In the genomic region with DNA sequence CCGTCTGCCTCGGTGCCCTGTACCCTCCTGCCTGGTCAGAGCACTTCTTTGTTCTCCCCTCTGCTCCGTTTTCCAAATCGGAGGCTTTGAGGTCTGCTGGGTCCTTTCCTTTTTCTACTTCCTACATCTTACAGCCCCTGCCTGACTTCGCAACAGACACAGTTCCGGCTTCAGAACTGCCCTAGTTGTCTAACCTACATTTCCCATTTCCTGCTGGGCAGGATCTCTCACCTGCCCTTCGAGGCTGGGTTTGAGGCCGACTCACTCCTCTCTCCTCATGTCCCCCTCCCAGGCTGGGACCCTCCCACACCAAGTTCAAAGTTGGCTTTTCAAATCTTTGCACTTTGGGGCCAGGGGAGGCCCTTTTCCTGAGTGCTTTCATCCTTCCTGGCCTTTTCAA, we compare ENCODE assay signal across 16 cellular contexts.
DNase-seq lines count a peak whose midpoint lies in the region; ATAC-seq, FAIRE-seq and TF ChIP-seq lines count a peak whose summit lies in the region.
"Had no signal": no experiment of that assay in that cellular context is flagged by ENCODE, and none has a peak within 500 bp of the region (broad histone marks: within the 10 kb centered on the region; RNA-seq: fewer than 3 reads in every experiment).

No MANE protein-coding gene starts in this region.

- peak overlapping the region; percentile 46 for H3K4me3 Mint-ChIP-seq in CD4-positive, alpha-beta T cell
- H3K4me3 Mint-ChIP-seq in activated CD8-positive, alpha-beta T cell treated with anti-CD3 and anti-CD28 coated beads, Interleukin-2, amount 10 ng/mL, durations not matched to agents 7 days and 5 days: peak overlapping the region; percentile 35
- H3K4me3 Mint-ChIP-seq: nephron progenitor cell had no signal

- no peak overlapping the region for H3K9ac ChIP-seq in mesendoderm (ENCODE audit: low read length)

- CTCF ChIA-PET in A549 (lab: Yijun Ruan, JAX): interaction anchor here (0.8 to 2.5 kb wide), 2 partner anchors 17 to 242 kb away, joined by 4 to 7 read pairs; no protein-coding TSS in a partner anchor
- CTCF ChIA-PET in CD4-positive, alpha-beta T cell (lab: Charles Lee): no interaction called here
- CTCF ChIA-PET in activated CD8-positive, alpha-beta T cell treated with anti-CD3 and anti-CD28 coated beads, Interleukin-2, amount 10 ng/mL, durations not matched to agents 7 days and 5 days (lab: Charles Lee): interaction anchor here (1.2 to 4.4 kb wide), 3 partner anchors 15 to 52 kb away, joined by 5 to 55 read pairs (median 51); no protein-coding TSS in a partner anchor

- H3K9me3 Mint-ChIP-seq in CD4-positive, alpha-beta T cell: no peaks in the 10 kb centered on the region
- no peaks in the 10 kb centered on the region for H3K9me3 Mint-ChIP-seq in activated CD8-positive, alpha-beta T cell treated with anti-CD3 and anti-CD28 coated beads, Interleukin-2, amount 10 ng/mL, durations not matched to agents 7 days and 5 days (ENCODE audit: insufficient read depth)
- H3K9me3 Mint-ChIP-seq: nephron progenitor cell had no signal

- peak overlapping the region; percentile 86 for H3K27ac Mint-ChIP-seq in CD4-positive, alpha-beta T cell
- H3K27ac Mint-ChIP-seq in activated CD8-positive, alpha-beta T cell treated with anti-CD3 and anti-CD28 coated beads, Interleukin-2, amount 10 ng/mL, durations not matched to agents 7 days and 5 days: peak overlapping the region; percentile 95
- H3K27ac Mint-ChIP-seq: nephron progenitor cell had no signal

- H3K4ac ChIP-seq in mesendoderm (ENCODE audit: low read depth, low read length): no peak overlapping the region

- no peaks in the 10 kb centered on the region for H3K79me2 ChIP-seq in mesendoderm (ENCODE audit: control insufficient read depth, insufficient read depth, low read length)

- H3K4me3 ChIP-seq in A549: no peak overlapping the region
- no peak overlapping the region for H3K4me3 ChIP-seq in mesendoderm (ENCODE audit: low read length)
- H3K4me3 ChIP-seq: cardiac muscle cell, tibial nerve had no signal

- no peak for ATAC-seq in A549
- no peak for ATAC-seq in CD4-positive, alpha-beta T cell (ENCODE audit: poor library complexity)
- no peak for ATAC-seq in activated CD8-positive, alpha-beta T cell treated with anti-CD3 and anti-CD28 coated beads, Interleukin-2, amount 10 ng/mL, durations not matched to agents 7 days and 5 days
- no peak for ATAC-seq in HG03095 (IDR thresholded peaks at IDR 0.05; ENCODE audit: unreplicated experiment)
- ATAC-seq in Right ventricle myocardium superior (ENCODE audit: poor library complexity): no peak
- ATAC-seq in HG03280 (IDR thresholded peaks at IDR 0.05; ENCODE audit: unreplicated experiment): no peak

- no peaks in the 10 kb centered on the region for H3K36me3 Mint-ChIP-seq in CD4-positive, alpha-beta T cell (ENCODE audit: low read depth)
- H3K36me3 Mint-ChIP-seq in activated CD8-positive, alpha-beta T cell treated with anti-CD3 and anti-CD28 coated beads, Interleukin-2, amount 10 ng/mL, durations not matched to agents 7 days and 5 days (ENCODE audit: low read depth): peaks cover under 1% of the 10 kb centered on the region

- TF ChIP-seq CTCF in A549 (IDR thresholded peaks at IDR 0.05): no peak
- no peak for TF ChIP-seq CTCF in CD4-positive, alpha-beta T cell (IDR thresholded peaks at IDR 0.05)

- H3K9me3 ChIP-seq in A549: peaks cover 11% of the 10 kb centered on the region
- no peaks in the 10 kb centered on the region for H3K9me3 ChIP-seq in CD4-positive, alpha-beta T cell (ENCODE audit: control insufficient read depth, low read length)
- H3K9me3 ChIP-seq: tibial nerve had no signal

- no peak overlapping the region for H3K23ac ChIP-seq in mesendoderm (ENCODE audit: low read length)

- H4K5ac ChIP-seq in mesendoderm (ENCODE audit: low read length): no peak overlapping the region

- 78% methylated on average over 8 of the region's 8 CpGs for WGBS in A549 (ENCODE audit: missing lambda C conversion rate)
- WGBS in mesendoderm (ENCODE audit: extremely low coverage, insufficient coverage, low lambda C conversion rate): no CpG with 5 or more reads among the region's 8 CpGs

- no peaks in the 10 kb centered on the region for H3K27me3 Mint-ChIP-seq in CD4-positive, alpha-beta T cell
- no peaks in the 10 kb centered on the region for H3K27me3 Mint-ChIP-seq in activated CD8-positive, alpha-beta T cell treated with anti-CD3 and anti-CD28 coated beads, Interleukin-2, amount 10 ng/mL, durations not matched to agents 7 days and 5 days (ENCODE audit: low read depth)

- TF ChIP-seq EP300 in A549 (IDR thresholded peaks at IDR 0.05): no peak

- no peak overlapping the region for H3K18ac ChIP-seq in mesendoderm (ENCODE audit: low read length)

- H2BK15ac ChIP-seq in mesendoderm (replicated peaks; ENCODE audit: low read depth): no peak overlapping the region

- no peak for TF ChIP-seq RAD21 in A549 (conservative IDR thresholded peaks at IDR 0.05 in 1 of 2, IDR thresholded peaks at IDR 0.05 in 1 of 2)

- H3K4me1 ChIP-seq in A549: peaks cover 87% of the 10 kb centered on the region
- peaks cover 2% of the 10 kb centered on the region for H3K4me1 ChIP-seq in mesendoderm (ENCODE audit: control insufficient read depth, low read depth, low read length)
- H3K4me1 ChIP-seq: tibial nerve had no signal

- TF ChIP-seq POLR2A in A549 (IDR thresholded peaks at IDR 0.05; ENCODE audit: low read length): no peak

- no peak overlapping the region for H2BK120ac ChIP-seq in mesendoderm (ENCODE audit: low read depth, low read length)

- no peak overlapping the region for H2BK5ac ChIP-seq in mesendoderm (ENCODE audit: low read length)

- DNase-seq in A549 (ENCODE audit: low read depth in 1 of 2, low spot score in 1 of 2) (no peak), mesendoderm (peak; percentile 13), Right ventricle myocardium superior (no peak)
- DNase-seq in CD4-positive, alpha-beta T cell: no peak
- DNase-seq in activated CD8-positive, alpha-beta T cell treated with anti-CD3 and anti-CD28 coated beads, Interleukin-2, amount 10 ng/mL, durations not matched to agents 7 days and 5 days: no peak
- DNase-seq in central memory CD4-positive, alpha-beta T cell: no peak
- DNase-seq: activated CD4-positive, alpha-beta T cell treated with anti-CD3 and anti-CD28 coated beads for 4 hours; NCI-H82; nephron progenitor cell; retina; stimulated activated CD4-positive, alpha-beta T cell treated with anti-CD3 and anti-CD28 coated beads, Interleukin-1b, Interleukin-23, amount 100 ng/mL, for 48 hours had no signal

- POLR2A ChIA-PET in A549 (lab: Yijun Ruan, JAX): no interaction called here
- POLR2A ChIA-PET in CD4-positive, alpha-beta T cell (lab: Charles Lee): interaction anchor here (0.9 to 9.3 kb wide), 7 partner anchors 15 to 281 kb away, joined by 3 to 192 read pairs (median 3); partner anchors contain the start of gene CRY1
- POLR2A ChIA-PET in activated CD8-positive, alpha-beta T cell treated with anti-CD3 and anti-CD28 coated beads, Interleukin-2, amount 10 ng/mL, durations not matched to agents 7 days and 5 days (lab: Charles Lee): interaction anchor here (0.6 to 7.1 kb wide), 4 partner anchors 19 to 71 kb away, joined by 3 to 145 read pairs (median 4); a partner anchor contains a TSS

- no peak overlapping the region for H2AK5ac ChIP-seq in mesendoderm (ENCODE audit: low read length)

- H3K4me2 ChIP-seq in A549: peak overlapping the region; percentile 1; the same call in 2 of the 3 replicates
- no peak overlapping the region for H3K4me2 ChIP-seq in mesendoderm (ENCODE audit: low read length)

- intact Hi-C loops in CD4-positive, alpha-beta T cell (cut with DNase I, micrococcal nuclease): no loop called here
- intact Hi-C loops in Right ventricle myocardium superior (cut with DNase I): no loop called here

- H3K4me1 Mint-ChIP-seq in CD4-positive, alpha-beta T cell (ENCODE audit: low read depth): peaks cover 70% of the 10 kb centered on the region
- peaks cover 71% of the 10 kb centered on the region for H3K4me1 Mint-ChIP-seq in activated CD8-positive, alpha-beta T cell treated with anti-CD3 and anti-CD28 coated beads, Interleukin-2, amount 10 ng/mL, durations not matched to agents 7 days and 5 days (ENCODE audit: low read depth)

- FAIRE-seq in A549 (lab: Jason Lieb, UNC): no peak
- FAIRE-seq: frontal cortex had no signal

- no peaks in the 10 kb centered on the region for H3K79me1 ChIP-seq in mesendoderm (ENCODE audit: low read length)

- H3K56ac ChIP-seq in mesendoderm (ENCODE audit: low read length): no peak overlapping the region

- no peaks in the 10 kb centered on the region for H3K36me3 ChIP-seq in mesendoderm (ENCODE audit: control insufficient read depth, insufficient read depth, low read length)
- H3K36me3 ChIP-seq: cardiac muscle cell, tibial nerve had no signal

- no peaks in the 10 kb centered on the region for H3K27me3 ChIP-seq in CD4-positive, alpha-beta T cell (ENCODE audit: control insufficient read depth, insufficient read depth, low read length)
- no peaks in the 10 kb centered on the region for H3K27me3 ChIP-seq in mesendoderm (ENCODE audit: insufficient read depth, low read length, poor library complexity)
- H3K27me3 ChIP-seq: cardiac muscle cell, tibial nerve had no signal

- H3K27ac ChIP-seq in A549: peak overlapping the region; percentile 45 to 87
- H3K27ac ChIP-seq in CD4-positive, alpha-beta T cell (ENCODE audit: low read depth, low read length): peak overlapping the region; percentile 69
- H3K27ac ChIP-seq in mesendoderm (ENCODE audit: low read depth, low read length): no peak overlapping the region
- H3K27ac ChIP-seq: cardiac muscle cell, tibial nerve had no signal

- H4K8ac ChIP-seq in mesendoderm (ENCODE audit: low read depth, low read length): no peak overlapping the region

TF ChIP-seq in A549, 52 proteins besides CTCF, POLR2A, EP300 and RAD21 (continues in another document):
- TF ChIP-seq MAFK (IDR thresholded peaks at IDR 0.05; ENCODE audit: partially characterized antibody) (no peak), GATA3 (IDR thresholded peaks at IDR 0.05; ENCODE audit: borderline replicate concordance) (no peak), HES2 (IDR thresholded peaks at IDR 0.05) (no peak), ZSCAN20 (CRISPR knock-in tag; IDR thresholded peaks at IDR 0.05) (no peak)
